In genomic region chr7:131544021-131544420, GRCh38 we compare ENCODE assay signal across 10 cellular contexts.
"Had no signal": no experiment of that assay in that cellular context is flagged by ENCODE, and none has a peak within 500 bp of the region (broad histone marks: within the 10 kb centered on the region; RNA-seq: fewer than 3 reads in every experiment).

No MANE protein-coding gene starts in this region.

- DNase-seq: activated naive CD4-positive, alpha-beta T cell treated with anti-CD3 and anti-CD28 coated beads, Interleukin-2, amount 50 U/mL, for 16 hours; activated T-cell treated with anti-CD3 and anti-CD28 coated beads, Interleukin-2, amount 50 U/mL, for 1 hour; dorsolateral prefrontal cortex; head of caudate nucleus; nephron progenitor cell; SW 1271; transverse colon had no signal

- H3K9me3 ChIP-seq: transverse colon had no signal

- H3K4me3 ChIP-seq: dorsolateral prefrontal cortex, skin epidermis, transverse colon had no signal

- H3K36me3 ChIP-seq: transverse colon had no signal

- H3K27me3 ChIP-seq: dorsolateral prefrontal cortex, transverse colon had no signal

- ATAC-seq: activated CD4-positive, CD25-positive, alpha-beta regulatory T cell treated with anti-CD3 and anti-CD28 coated beads, Interleukin-2, amount 50 U/mL, for 24 hours; esophagus mucosa had no signal
